1 cellular context compared by ENCODE assay signal in the genomic region with DNA sequence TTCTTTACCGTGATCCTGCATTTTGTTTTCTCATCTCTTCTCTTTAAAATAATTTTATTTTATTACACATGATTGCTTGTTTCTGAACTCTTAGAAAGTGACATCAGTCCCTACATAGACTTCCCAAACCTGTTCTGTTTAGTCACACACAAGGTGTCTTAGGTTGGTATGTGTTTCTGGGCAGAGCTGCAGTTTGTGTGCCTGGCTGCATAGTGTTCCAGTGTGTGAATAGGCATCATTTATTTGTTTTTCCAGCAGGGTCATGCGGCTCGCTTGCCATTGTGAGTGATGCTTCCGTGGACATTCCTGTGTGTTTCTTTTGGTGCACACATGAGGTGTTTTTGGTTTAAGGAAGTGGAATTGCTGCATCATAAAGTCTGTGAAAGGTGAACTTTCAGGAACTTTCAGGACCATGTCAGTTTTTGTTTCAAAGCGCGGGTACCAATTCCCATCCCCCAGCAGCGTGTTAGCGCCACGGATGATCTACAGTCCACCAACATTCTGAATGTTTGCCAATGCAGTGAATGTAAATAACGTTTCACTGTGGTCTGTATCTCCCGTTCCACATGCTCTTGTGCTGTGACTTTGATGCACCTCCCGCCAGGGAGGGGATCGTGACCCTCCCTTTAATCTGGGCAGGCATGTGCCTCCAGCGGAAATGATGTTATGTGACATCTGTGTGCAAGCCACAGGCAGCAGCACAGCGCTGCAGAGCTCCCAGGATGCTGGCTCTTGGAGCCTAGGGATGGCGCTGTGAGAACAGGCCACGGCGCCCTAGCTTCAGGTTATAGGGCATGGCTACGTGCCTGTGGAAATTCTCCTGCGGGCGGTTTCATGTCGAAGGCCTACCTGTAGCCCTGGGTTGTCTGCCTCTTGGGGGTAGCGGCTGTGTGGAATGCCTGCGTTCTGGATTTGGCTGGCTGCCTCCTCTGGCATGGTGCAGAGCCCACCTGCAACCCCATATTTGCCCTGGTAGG.
TF ChIP-seq lines count a peak whose summit lies in the region.

No MANE protein-coding gene starts in this region.

TF ChIP-seq in IMR-90, 13 proteins besides CTCF, POLR2A, EP300 and RAD21:
- TF ChIP-seq CHD1 (IDR thresholded peaks at IDR 0.05; ENCODE audit: low read depth, low read length) (no peak), RFX5 (IDR thresholded peaks at IDR 0.05; ENCODE audit: low read depth, low read length) (no peak), MAZ (IDR thresholded peaks at IDR 0.05; ENCODE audit: borderline replicate concordance, low read depth, low read length) (no peak), SMC3 (IDR thresholded peaks at IDR 0.05; ENCODE audit: low read depth, low read length) (no peak), NFE2L2 (IDR thresholded peaks at IDR 0.05; ENCODE audit: low read depth, low read length) (no peak), MAFK (IDR thresholded peaks at IDR 0.05; ENCODE audit: low read depth, low read length) (no peak), USF2 (IDR thresholded peaks at IDR 0.05; ENCODE audit: low read depth, low read length) (no peak), ELK1 (IDR thresholded peaks at IDR 0.05; ENCODE audit: borderline replicate concordance, low read depth, low read length) (no peak), FOS (IDR thresholded peaks at IDR 0.05; ENCODE audit: low read depth, low read length) (no peak), BHLHE40 (IDR thresholded peaks at IDR 0.05; ENCODE audit: low read depth, low read length) (no peak)
